In genomic region chr19:10565567-10566407, GRCh38 we compare ENCODE assay signal across 8 cellular contexts. TPM values are rescaled to one million over a fixed set of nuclear protein-coding genes. Genes with fewer than 3 reads are reported as not detected.
A peak's percentile ranks its signal among the peaks of the same experiment; 100 is the strongest.
DNase-seq lines count a peak whose midpoint lies in the region; ATAC-seq and TF ChIP-seq lines count a peak whose summit lies in the region.

TSS of gene KRI1 (minus strand) at chr19:10566010. CDS start at chr19:10565999, 11 bp downstream.

- peaks cover 11% of the 10 kb centered on the region for H3K4me1 Mint-ChIP-seq in Caco-2 (ENCODE audit: low read depth, unreplicated experiment)

- H3K27me3 Mint-ChIP-seq in Caco-2 (ENCODE audit: insufficient read depth, unreplicated experiment), result no peaks in the 10 kb centered on the region

- no peaks in the 10 kb centered on the region for H3K9me3 Mint-ChIP-seq in Caco-2 (ENCODE audit: unreplicated experiment)

- DNase-seq in Caco-2, result peak; percentile 97 to 98
- DNase-seq in HUDEP-2 (lab: John Stamatoyannopoulos, UW; ENCODE audit: unreplicated experiment in 76 of 76), result peak in 75 of 76 experiments; percentile 72 to 100 (median 99)
- peak; percentile 96 for DNase-seq in NOMO-1 treated with dmso at 0.1 percent for 144 hours (lab: John Stamatoyannopoulos, UW; ENCODE audit: unreplicated experiment)
- DNase-seq in activated CD8-positive, alpha-beta memory T cell treated with anti-CD3 and anti-CD28 coated beads for 48 hours (ENCODE audit: low read depth in 2 of 3, low spot score in 2 of 3), result peak; percentile 96 to 99 (median 98)
- peak; percentile 100 for DNase-seq in mesenteric fat pad (ENCODE audit: low spot score)
- peak; percentile 97 for DNase-seq in stimulated activated CD8-positive, alpha-beta memory T cell treated with anti-CD3 and anti-CD28 coated beads, Interleukin-15, amount 100 ng/mL, for 1 hour (ENCODE audit: low read depth)

- BruUV-seq in Caco-2 (replicated peaks; lab: Mats Ljungman, UMichigan), result no TSS peak

- CTCF ChIA-PET in Caco-2 (lab: Charles Lee), result interaction anchor here (0.6 to 1.1 kb wide), 3 partner anchors 12 to 24 kb away, joined by 4 to 8 read pairs (median 6); no protein-coding TSS in a partner anchor

- H3K4me3 ChIP-seq in Caco-2 (ENCODE audit: low read depth, low read length) (peak within 1 kb of the TSS; percentile 93), endocrine pancreas (ENCODE audit: control insufficient read depth, insufficient read depth, low read length) (no peak within 1 kb of the TSS)

- H3K9ac ChIP-seq in endocrine pancreas (ENCODE audit: control insufficient read depth, insufficient read depth, low read length), result peak within 1 kb of the TSS; percentile 78

- H3K9me3 ChIP-seq in Caco-2 (no peaks in the 10 kb centered on the region), endocrine pancreas (ENCODE audit: control insufficient read depth, low read length) (no peaks in the 10 kb centered on the region)

- POLR2A ChIA-PET in Caco-2 (lab: Charles Lee), result no interaction called here

- intact Hi-C loops in Caco-2 (cut with micrococcal nuclease; ENCODE audit: unreplicated experiment), result loop anchor here (1.0 to 5.0 kb wide), 5 partner anchors 10 to 132 kb away; partner anchors contain the start of genes ATG4D, ILF3 and KEAP1

- peak within 1 kb of the TSS; percentile 91 for H3K27ac Mint-ChIP-seq in Caco-2 (ENCODE audit: unreplicated experiment)

- peak within 1 kb of the TSS; percentile 96 for H3K4me3 Mint-ChIP-seq in Caco-2 (ENCODE audit: unreplicated experiment)

- no peaks in the 10 kb centered on the region; the same call in 1 of the 2 replicates for H3K36me3 ChIP-seq in Caco-2 (ENCODE audit: control insufficient read depth, insufficient read depth, low read length)
- H3K36me3 ChIP-seq in endocrine pancreas (ENCODE audit: control insufficient read depth, insufficient read depth, low read length), result no peaks in the 10 kb centered on the region

- peaks cover 59% of the 10 kb centered on the region for H3K36me3 Mint-ChIP-seq in Caco-2 (ENCODE audit: insufficient read depth, unreplicated experiment)

- H3K4me1 ChIP-seq in Caco-2, result peaks cover 4% of the 10 kb centered on the region; the same call in 1 of the 2 replicates
- H3K4me1 ChIP-seq in endocrine pancreas (ENCODE audit: control insufficient read depth, insufficient read depth, low read length), result no peaks in the 10 kb centered on the region

- TF ChIP-seq CTCF in Caco-2 (IDR thresholded peaks at IDR 0.05; ENCODE audit: insufficient read depth in 1 of 2, low read depth in 1 of 2, low read length in 1 of 2, severe bottlenecking in 1 of 2, unreplicated experiment in 1 of 2), result peak; percentile 34

- ATAC-seq in GM21367 (IDR thresholded peaks at IDR 0.05; ENCODE audit: unreplicated experiment), result peak; percentile 24

- H3K27me3 ChIP-seq in Caco-2 (replicated peaks; ENCODE audit: control insufficient read depth, insufficient read depth, low read length) (no peaks in the 10 kb centered on the region), endocrine pancreas (ENCODE audit: control insufficient read depth, insufficient read depth, low read length) (no peaks in the 10 kb centered on the region)

RNA-seq across cellular contexts. Expression of gene KRI1, which starts in this region (rescaled TPM):
- total RNA-seq in Caco-2 (2022), result 27.0 and 27.5 TPM in 2 replicates
- 21.7 TPM for total RNA-seq in mesenteric fat pad
